In genomic region chr10:36716291-36716690, GRCh38 we compare ENCODE assay signal across 7 cellular contexts.
"Had no signal": no experiment of that assay in that cellular context is flagged by ENCODE, and none has a peak within 500 bp of the region (broad histone marks: within the 10 kb centered on the region; RNA-seq: fewer than 3 reads in every experiment).

No MANE protein-coding gene starts in this region.

- H3K27ac Mint-ChIP-seq: IgD-negative memory B cell had no signal

- H3K27ac ChIP-seq: HL-60 had no signal

- H3K4me3 ChIP-seq: K562 had no signal

- H3K4me3 Mint-ChIP-seq: IgD-negative memory B cell had no signal

- DNase-seq: IMR-90, KBM-7 had no signal

- H3K4me1 Mint-ChIP-seq: IgD-negative memory B cell had no signal

- FAIRE-seq: HepG2, HTR-8/SVneo, K562 had no signal

- ATAC-seq: HepG2, K562 had no signal
